ENCODE assay signal across 29 cellular contexts in genomic region chr21:43330306-43330881, GRCh38.
"Had no signal": no experiment of that assay in that cellular context is flagged by ENCODE, and none has a peak within 500 bp of the region (broad histone marks: within the 10 kb centered on the region; RNA-seq: fewer than 3 reads in every experiment).

No MANE protein-coding gene starts in this region.

- ATAC-seq: activated naive CD4-positive, alpha-beta T cell treated with anti-CD3 and anti-CD28 coated beads, Interleukin-2, amount 50 U/mL, for 72 hours; activated naive CD8-positive, alpha-beta T cell treated with anti-CD3 and anti-CD28 coated beads, Interleukin-2, amount 50 U/mL, for 24 hours; activated T-cell treated with anti-CD3 and anti-CD28 coated beads, Interleukin-2, amount 50 U/mL, for 4 hours; Panc1; SK-N-SH treated with all-trans-retinoic acid at 6 μM for 48 hours had no signal

- H3K4me3 Mint-ChIP-seq: activated CD4-positive, alpha-beta memory T cell treated with anti-CD3 and anti-CD28 coated beads for 36 hours; activated CD4-positive, alpha-beta T cell treated with anti-CD3 and anti-CD28 coated beads, Interleukin-2, amount 10 ng/mL, durations not matched to agents 7 days and 5 days; activated naive CD8-positive, alpha-beta T cell treated with anti-CD3 and anti-CD28 coated beads, Interleukin-2, amount 50 U/mL, for 24 hours; activated T-cell treated with anti-CD3 and anti-CD28 coated beads, Interleukin-2, amount 50 U/mL, for 4 hours; T-helper 1 cell treated with Interleukin-12 subunit alpha and Interleukin-12 subunit beta and Interleukin-4 antibody, amounts not matched to agents 30 μg/mL and 1 μg/mL, for 36 hours had no signal

- FAIRE-seq: TTC549 had no signal

- H3K9me3 Mint-ChIP-seq: activated CD4-positive, alpha-beta memory T cell treated with anti-CD3 and anti-CD28 coated beads for 36 hours; activated naive CD4-positive, alpha-beta T cell treated with anti-CD3 and anti-CD28 coated beads, Interleukin-2, amount 50 U/mL, for 72 hours; activated naive CD8-positive, alpha-beta T cell treated with anti-CD3 and anti-CD28 coated beads, Interleukin-2, amount 50 U/mL, for 24 hours; activated T-cell treated with anti-CD3 and anti-CD28 coated beads, Interleukin-2, amount 50 U/mL, for 4 hours had no signal

- H3K36me3 Mint-ChIP-seq: activated CD4-positive, alpha-beta memory T cell treated with anti-CD3 and anti-CD28 coated beads for 36 hours; activated naive CD4-positive, alpha-beta T cell treated with anti-CD3 and anti-CD28 coated beads, Interleukin-2, amount 50 U/mL, for 72 hours had no signal

- DNase-seq: activated CD4-positive, alpha-beta memory T cell treated with anti-CD3 and anti-CD28 coated beads for 36 hours; activated CD4-positive, alpha-beta T cell treated with anti-CD3 and anti-CD28 coated beads, Interleukin-2, amount 10 ng/mL, durations not matched to agents 7 days and 5 days; activated CD4-positive, CD25-positive, alpha-beta regulatory T cell; activated CD8-positive, alpha-beta memory T cell treated with anti-CD3 and anti-CD28 coated beads for 24 hours; activated effector memory CD4-positive, alpha-beta T cell treated with anti-CD3 and anti-CD28 coated beads, Interleukin-2, amount 50 U/mL, for 16 hours; activated naive CD4-positive, alpha-beta T cell treated with Interleukin-2 at 50 U/mL for 16 hours; activated naive CD8-positive, alpha-beta T cell treated with anti-CD3 and anti-CD28 coated beads, Interleukin-2, amount 50 U/mL, for 24 hours; activated T-cell treated with anti-CD3 and anti-CD28 coated beads, Interleukin-2, amount 50 U/mL, for 4 hours; central memory CD4-positive, alpha-beta T cell; MG63; MV-4-11; NCI-H1092 treated with DMSO at 0.1 percent for 48 hours; NCI-H1417 treated with DMSO at 0.1 percent for 48 hours; NCI-H1694 treated with DMSO at 0.1 percent for 48 hours; NCI-H2081; NCI-H510A treated with DMSO at 0.1 percent for 48 hours; NCI-H69; NK-92 treated with Interleukin-12 subunit alpha and Interleukin-12 subunit beta, amount 100 ng/mL, for 24 hours; OCI-M1; RPMI8226; SHP77; T1000 had no signal

- H3K27ac Mint-ChIP-seq: activated CD4-positive, alpha-beta memory T cell treated with anti-CD3 and anti-CD28 coated beads for 36 hours; activated CD4-positive, alpha-beta T cell treated with anti-CD3 and anti-CD28 coated beads, Interleukin-2, amount 10 ng/mL, durations not matched to agents 7 days and 5 days; activated naive CD4-positive, alpha-beta T cell treated with anti-CD3 and anti-CD28 coated beads, Interleukin-2, amount 50 U/mL, for 72 hours; activated naive CD8-positive, alpha-beta T cell treated with anti-CD3 and anti-CD28 coated beads, Interleukin-2, amount 50 U/mL, for 24 hours; T-helper 1 cell treated with Interleukin-12 subunit alpha and Interleukin-12 subunit beta and Interleukin-4 antibody, amounts not matched to agents 30 μg/mL and 1 μg/mL, for 36 hours had no signal

- H3K36me3 ChIP-seq: MG63, SJSA1 had no signal

- H3K27me3 ChIP-seq: MG63, SJSA1 had no signal

- H3K9me3 ChIP-seq: MG63, SJSA1 had no signal

- H3K27ac ChIP-seq: VCaP had no signal

- H3K4me3 ChIP-seq: MG63, SJSA1 had no signal

- H3K27me3 Mint-ChIP-seq: activated CD4-positive, alpha-beta T cell treated with anti-CD3 and anti-CD28 coated beads, Interleukin-2, amount 10 ng/mL, durations not matched to agents 7 days and 5 days had no signal
